23 cellular contexts compared by ENCODE assay signal in genomic region chr13:75494491-75494890, GRCh38. TPM values are rescaled to one million over a fixed set of nuclear protein-coding genes. Genes with fewer than 3 reads are reported as not detected.
DNase-seq lines count a peak whose midpoint lies in the region; FAIRE-seq and TF ChIP-seq lines count a peak whose summit lies in the region.
"Had no signal": no experiment of that assay in that cellular context is flagged by ENCODE, and none has a peak within 500 bp of the region (broad histone marks: within the 10 kb centered on the region; RNA-seq: fewer than 3 reads in every experiment).

No MANE protein-coding gene starts in this region.

- no peaks in the 10 kb centered on the region for H4K20me1 ChIP-seq in astrocyte (ENCODE audit: insufficient read depth, low read length)

- TF ChIP-seq CTCF in HFFc6 (IDR thresholded peaks at IDR 0.05): no peak
- no peak for TF ChIP-seq CTCF in astrocyte (IDR thresholded peaks at IDR 0.05; ENCODE audit: insufficient read depth, low read depth, low read length)

- FAIRE-seq in astrocyte (lab: Jason Lieb, UNC): no peak
- FAIRE-seq: A549, GM12878 had no signal

- no peaks in the 10 kb centered on the region for H3K9me3 ChIP-seq in astrocyte (ENCODE audit: insufficient read depth, low read depth, low read length)
- H3K9me3 ChIP-seq: A549 had no signal

- peaks cover 6% of the 10 kb centered on the region for H3K9me3 Mint-ChIP-seq in HFFc6
- H3K9me3 Mint-ChIP-seq in astrocyte (ENCODE audit: unreplicated experiment): no peaks in the 10 kb centered on the region
- H3K9me3 Mint-ChIP-seq: CD4-positive, CD25-positive, alpha-beta regulatory T cell had no signal

- peaks cover 51% of the 10 kb centered on the region for H3K4me1 Mint-ChIP-seq in HFFc6 (ENCODE audit: low read depth)
- peaks cover 28% of the 10 kb centered on the region for H3K4me1 Mint-ChIP-seq in astrocyte (ENCODE audit: low read depth, unreplicated experiment)
- H3K4me1 Mint-ChIP-seq: B cell had no signal

- no peaks in the 10 kb centered on the region for H3K36me3 ChIP-seq in astrocyte (ENCODE audit: insufficient read depth, low read length)

- H3K4me3 ChIP-seq in astrocyte (ENCODE audit: insufficient read depth, low read depth, low read length): no peak overlapping the region
- H3K4me3 ChIP-seq: A549, GM12878 had no signal

- H2AFZ ChIP-seq in astrocyte (ENCODE audit: low read depth, low read length): no peak overlapping the region

- H3K27ac ChIP-seq in astrocyte (ENCODE audit: low read depth, low read length): no peak overlapping the region
- H3K27ac ChIP-seq: A549 had no signal

- H3K27me3 ChIP-seq in astrocyte (ENCODE audit: insufficient read depth, low read length): no peaks in the 10 kb centered on the region

- H3K27me3 Mint-ChIP-seq in HFFc6 (ENCODE audit: insufficient read depth): no peaks in the 10 kb centered on the region
- no peaks in the 10 kb centered on the region for H3K27me3 Mint-ChIP-seq in astrocyte (ENCODE audit: low read depth, unreplicated experiment)

- no peak overlapping the region for H3K9ac ChIP-seq in astrocyte (ENCODE audit: low read length)

- peaks cover 8% of the 10 kb centered on the region for H3K4me1 ChIP-seq in astrocyte (ENCODE audit: insufficient read depth, low read length)

- H3K27ac Mint-ChIP-seq in HFFc6 (peak overlapping the region; percentile 11), astrocyte (ENCODE audit: unreplicated experiment) (no peak overlapping the region)
- H3K27ac Mint-ChIP-seq: B cell; CD4-positive, CD25-positive, alpha-beta regulatory T cell had no signal

- H3K4me3 Mint-ChIP-seq in HFFc6 (no peak overlapping the region), astrocyte (ENCODE audit: unreplicated experiment) (no peak overlapping the region)
- H3K4me3 Mint-ChIP-seq: B cell; CD4-positive, CD25-positive, alpha-beta regulatory T cell had no signal

- H3K4me2 ChIP-seq in astrocyte (ENCODE audit: low read length): no peak overlapping the region
- H3K4me2 ChIP-seq: A549 had no signal

- no peaks in the 10 kb centered on the region for H3K79me2 ChIP-seq in astrocyte (ENCODE audit: insufficient read depth, low read length)

- DNase-seq in AG20443 (ENCODE audit: low spot score) (peak; percentile 12), HFFc6 (peak; percentile 73), astrocyte (ENCODE audit: low read depth) (peak; percentile 68), kidney glomerular epithelial cell (lab: John Stamatoyannopoulos, UW) (peak; percentile 50), 8988T (no peak), COR-L47 (lab: John Stamatoyannopoulos, UW) (no peak), iPS-NIHi11 (ENCODE audit: low spot score) (no peak)
- DNase-seq in activated CD4-positive, alpha-beta T cell treated with anti-CD3 and anti-CD28 coated beads for 48 hours: no peak
- DNase-seq: Calu3; CD4-positive, CD25-positive, alpha-beta regulatory T cell; DMS53; Kasumi-1; NCI-H1417 treated with DMSO at 0.1 percent for 48 hours; NCI-H1930; NCI-H446; NCI-H69; NK-92 treated with Interleukin-12 subunit alpha and Interleukin-12 subunit beta, amount 100 ng/mL, for 24 hours; OCI-M1; RPMI8226; SIG-M5 had no signal

- peaks cover 5% of the 10 kb centered on the region; the same call in 1 of the 2 replicates for H3K36me3 Mint-ChIP-seq in HFFc6 (ENCODE audit: low read depth)
- H3K36me3 Mint-ChIP-seq in astrocyte (ENCODE audit: low read depth, unreplicated experiment): no peaks in the 10 kb centered on the region
- H3K36me3 Mint-ChIP-seq: CD4-positive, CD25-positive, alpha-beta regulatory T cell had no signal

RNA-seq across cellular contexts. Expression of gene TBC1D4, which starts 12.5 kb away (rescaled TPM):
- 10 to 100 TPM; 13.6 to 20.6 (median 16.6) TPM for total RNA-seq in HFFc6 (2021; fragmentation: NEBNext Ultra II Directional; extraction: Animal tissue kit (Norgen Biotek cat#: 25700))
- 24.0 and 25.6 TPM in 2 replicates for total RNA-seq in astrocyte

RNA-seq across cellular contexts. Expression of gene COMMD6, which starts 43.1 kb away (rescaled TPM):
- 100 to 1,000 TPM; 142 to 177 (median 152) TPM for total RNA-seq in HFFc6 (2021; fragmentation: NEBNext Ultra II Directional; extraction: Animal tissue kit (Norgen Biotek cat#: 25700))
- total RNA-seq in astrocyte: 186 and 209 TPM in 2 replicates

RNA-seq across cellular contexts. Expression of gene UCHL3, which starts 55.1 kb away (rescaled TPM):
- 10 to 100 TPM; 51.4 to 67.4 (median 54.4) TPM for total RNA-seq in HFFc6 (2021; fragmentation: NEBNext Ultra II Directional; extraction: Animal tissue kit (Norgen Biotek cat#: 25700))
- total RNA-seq in astrocyte: 58.0 and 59.2 TPM in 2 replicates

Comparison
In these comparisons a context has a peak if more than half of its experiments do, and no peak if none do; other contexts are left out.
1. DNase-seq: peak in AG20443 (single experiment), HFFc6 (single experiment), astrocyte (single experiment) and kidney glomerular epithelial cell (single experiment); none in 8988T (single experiment), COR-L47 (single experiment), activated CD4-positive, alpha-beta T cell treated with anti-CD3 and anti-CD28 coated beads for 48 hours (single experiment) and iPS-NIHi11 (single experiment).